In the genomic region with DNA sequence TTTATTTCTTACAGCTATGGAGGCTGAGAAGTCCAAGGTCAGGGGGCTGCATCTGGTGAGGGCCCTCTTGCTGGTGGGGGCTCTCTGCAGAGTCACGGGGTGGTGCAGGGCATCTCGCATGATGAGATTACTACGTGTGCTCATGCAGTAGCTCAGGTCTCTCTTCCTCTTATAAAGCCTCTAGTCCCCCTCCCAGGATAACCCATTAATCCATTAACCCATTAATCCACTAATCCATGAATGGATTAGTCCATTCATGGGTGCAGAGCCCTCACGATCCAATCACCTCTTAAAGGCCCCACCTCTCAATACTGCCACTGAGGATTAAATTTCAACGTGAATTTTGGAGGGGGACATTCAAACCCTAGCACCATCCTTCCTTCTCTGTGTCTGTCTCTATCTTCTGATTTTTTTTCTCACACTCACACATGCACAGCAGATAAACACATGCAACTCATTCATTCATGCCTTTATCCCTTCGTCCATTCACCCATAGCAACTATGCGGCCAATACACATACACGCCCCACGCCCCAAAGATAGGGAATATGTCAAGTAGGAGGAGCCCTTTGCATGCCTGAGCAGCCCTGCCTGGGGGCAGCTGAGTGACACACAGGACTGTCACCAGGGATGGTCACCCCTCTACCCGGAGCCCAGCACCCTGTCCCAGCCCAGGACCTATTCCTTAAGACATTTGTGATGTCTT, we compare ENCODE assay signal across 1 cellular context.
TF ChIP-seq lines count a peak whose summit lies in the region.

No MANE protein-coding gene starts in this region.

TF ChIP-seq in H1, 55 proteins besides CTCF, POLR2A, EP300 and RAD21 (continued from another document):
- TF ChIP-seq, protein P1, sequence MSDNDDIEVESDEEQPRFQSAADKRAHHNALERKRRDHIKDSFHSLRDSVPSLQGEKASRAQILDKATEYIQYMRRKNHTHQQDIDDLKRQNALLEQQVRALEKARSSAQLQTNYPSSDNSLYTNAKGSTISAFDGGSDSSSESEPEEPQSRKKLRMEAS (IDR thresholded peaks at IDR 0.05): no peak
- no peak for TF ChIP-seq RBBP5 (IDR thresholded peaks at IDR 0.05; ENCODE audit: borderline replicate concordance, low read depth, low read length)
- TF ChIP-seq RFX5 (IDR thresholded peaks at IDR 0.05; ENCODE audit: borderline replicate concordance, low read depth, low read length): no peak
- TF ChIP-seq EGR1 (IDR thresholded peaks at IDR 0.05; ENCODE audit: borderline replicate concordance, low read depth, low read length): no peak
- no peak for TF ChIP-seq BCL11A (IDR thresholded peaks at IDR 0.05; ENCODE audit: low read depth in 2 of 2, low read length in 2 of 2)
- TF ChIP-seq, protein P2, sequence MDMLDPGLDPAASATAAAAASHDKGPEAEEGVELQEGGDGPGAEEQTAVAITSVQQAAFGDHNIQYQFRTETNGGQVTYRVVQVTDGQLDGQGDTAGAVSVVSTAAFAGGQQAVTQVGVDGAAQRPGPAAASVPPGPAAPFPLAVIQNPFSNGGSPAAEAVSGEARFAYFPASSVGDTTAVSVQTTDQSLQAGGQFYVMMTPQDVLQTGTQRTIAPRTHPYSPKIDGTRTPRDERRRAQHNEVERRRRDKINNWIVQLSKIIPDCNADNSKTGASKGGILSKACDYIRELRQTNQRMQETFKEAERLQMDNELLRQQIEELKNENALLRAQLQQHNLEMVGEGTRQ (IDR thresholded peaks at IDR 0.05; ENCODE audit: low read length): no peak
- TF ChIP-seq TAF7 (optimal IDR thresholded peaks at IDR 0.05; ENCODE audit: borderline replicate concordance, low read depth, low read length): no peak
- no peak for TF ChIP-seq SUZ12 (IDR thresholded peaks at IDR 0.05; ENCODE audit: low read length)
- TF ChIP-seq SP1 (IDR thresholded peaks at IDR 0.05; ENCODE audit: low read depth, low read length): no peak
- TF ChIP-seq BACH1 (IDR thresholded peaks at IDR 0.05; ENCODE audit: low read length): no peak
- TF ChIP-seq CBX8 (IDR thresholded peaks at IDR 0.05; ENCODE audit: borderline replicate concordance, low read depth, low read length): no peak
- no peak for TF ChIP-seq FOSL1 (IDR thresholded peaks at IDR 0.05; ENCODE audit: insufficient read depth, low read depth, low read length)
- no peak for TF ChIP-seq SRF (IDR thresholded peaks at IDR 0.05; ENCODE audit: low read depth, low read length)
- TF ChIP-seq YY1 (IDR thresholded peaks at IDR 0.05; ENCODE audit: low read depth, low read length): no peak
- TF ChIP-seq PHF8 (conservative IDR thresholded peaks at IDR 0.05; ENCODE audit: low read depth, low read length): no peak
- TF ChIP-seq SP4 (IDR thresholded peaks at IDR 0.05; ENCODE audit: low read length): no peak
- TF ChIP-seq, protein P3, sequence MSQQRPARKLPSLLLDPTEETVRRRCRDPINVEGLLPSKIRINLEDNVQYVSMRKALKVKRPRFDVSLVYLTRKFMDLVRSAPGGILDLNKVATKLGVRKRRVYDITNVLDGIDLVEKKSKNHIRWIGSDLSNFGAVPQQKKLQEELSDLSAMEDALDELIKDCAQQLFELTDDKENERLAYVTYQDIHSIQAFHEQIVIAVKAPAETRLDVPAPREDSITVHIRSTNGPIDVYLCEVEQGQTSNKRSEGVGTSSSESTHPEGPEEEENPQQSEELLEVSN (IDR thresholded peaks at IDR 0.05): no peak
- no peak for TF ChIP-seq POLR2AphosphoS5 (IDR thresholded peaks at IDR 0.05; ENCODE audit: low read depth, low read length)
- no peak for TF ChIP-seq KDM4A (IDR thresholded peaks at IDR 0.05; ENCODE audit: low read depth, low read length, severe bottlenecking)
